ENCODE assay signal across 9 cellular contexts in the genomic region with DNA sequence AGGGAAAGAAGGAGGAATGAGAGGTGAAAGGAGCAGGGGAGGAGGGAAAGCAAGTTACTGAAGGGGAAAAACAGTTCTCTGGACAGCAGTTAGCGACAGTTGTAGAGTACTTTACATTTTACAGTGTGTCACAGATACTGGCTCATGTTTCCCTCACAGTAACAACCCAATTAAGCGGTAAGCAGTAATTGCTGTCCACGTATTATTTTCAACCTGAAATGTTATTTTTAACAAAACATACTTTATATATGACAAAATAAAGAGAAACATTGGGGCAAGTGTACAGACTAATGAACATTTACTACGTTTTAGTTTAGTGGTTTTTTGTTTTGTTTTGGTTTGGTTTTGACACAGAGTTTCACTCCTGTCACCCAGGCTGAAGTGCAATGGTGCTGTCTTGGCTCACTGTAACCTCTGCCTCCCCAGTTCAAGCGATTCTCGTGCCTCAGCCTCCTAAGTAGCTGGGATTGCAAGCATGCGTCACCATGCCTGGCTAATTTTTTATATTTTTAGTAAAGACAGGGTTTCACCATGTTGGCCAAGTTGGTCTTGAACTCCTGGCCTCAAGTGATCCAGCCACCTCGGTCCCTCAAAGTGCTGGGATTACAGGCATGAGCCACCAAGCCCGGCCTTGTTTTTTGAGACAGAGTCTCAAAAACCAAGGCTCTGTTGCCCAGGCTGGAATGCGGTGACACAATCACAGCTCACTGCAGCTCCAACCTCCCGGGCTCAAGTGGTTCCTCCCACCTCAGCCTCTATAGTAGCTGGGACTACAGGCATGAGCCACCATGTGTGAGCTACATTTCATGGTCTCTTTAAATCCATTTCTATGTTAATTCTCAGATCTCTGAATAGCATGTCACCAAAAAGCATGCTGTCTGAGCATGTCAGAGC. TPM values are rescaled to one million over a fixed set of nuclear protein-coding genes. Genes with fewer than 3 reads are reported as not detected.
A peak's percentile ranks its signal among the peaks of the same experiment; 100 is the strongest.
DNase-seq lines count a peak whose midpoint lies in the region; FAIRE-seq and TF ChIP-seq lines count a peak whose summit lies in the region.
"Had no signal": no experiment of that assay in that cellular context is flagged by ENCODE, and none has a peak within 500 bp of the region (broad histone marks: within the 10 kb centered on the region; RNA-seq: fewer than 3 reads in every experiment).

No MANE protein-coding gene starts in this region.

- no peak overlapping the region for H3K27ac ChIP-seq in dorsolateral prefrontal cortex

- FAIRE-seq in RCC 7860 (lab: Jason Lieb, UNC) = no peak
- FAIRE-seq: TTC549 had no signal

- intact Hi-C loops in dorsolateral prefrontal cortex (cut with DNase I) = loop anchor here (5.0 kb wide), 2 partner anchors 225 to 255 kb away; a partner anchor contains a TSS

- no peak for DNase-seq in GM12864 (ENCODE audit: low read depth)
- DNase-seq in HFF-Myc (ENCODE audit: extremely low read depth, low read depth) = no peak
- DNase-seq in RCC 7860 (ENCODE audit: low spot score) = peak; percentile 79
- DNase-seq in fibroblast of pulmonary artery (ENCODE audit: low read depth) = peak; percentile 43
- no peak for DNase-seq in GM03348 (ENCODE audit: low spot score)
- DNase-seq in putamen (ENCODE audit: low spot score) = no peak
- DNase-seq in dorsolateral prefrontal cortex = no peak
- no peak for DNase-seq in globus pallidus (ENCODE audit: low spot score)

- H3K27me3 ChIP-seq in dorsolateral prefrontal cortex = peaks cover 0 to 16% (median 0%) of the 10 kb centered on the region in 45 donors

- H3K4me3 ChIP-seq in GM12864 (ENCODE audit: low read depth, low read length) = peak overlapping the region; percentile 60
- H3K4me3 ChIP-seq in HFF-Myc (replicated peaks; ENCODE audit: low read depth, low read length) = peak overlapping the region; percentile 28; the same call in 1 of the 2 replicates
- H3K4me3 ChIP-seq in fibroblast of pulmonary artery (replicated peaks; ENCODE audit: low read depth, low read length) = peak overlapping the region; percentile 32
- H3K4me3 ChIP-seq in dorsolateral prefrontal cortex = peak overlapping the region in 28 of 59 donors; percentile 2 to 47 (median 26)

- TF ChIP-seq CTCF in GM12864 (IDR thresholded peaks at IDR 0.05; ENCODE audit: low read depth, low read length, missing control alignments) (no peak), HFF-Myc (IDR thresholded peaks at IDR 0.05; ENCODE audit: low read depth, low read length, missing control alignments) (no peak), fibroblast of pulmonary artery (IDR thresholded peaks at IDR 0.05; ENCODE audit: low read length, missing control alignments) (no peak), dorsolateral prefrontal cortex (IDR thresholded peaks at IDR 0.05 in 54 of 56, conservative IDR thresholded peaks at IDR 0.05 in 2 of 56; ENCODE audit: low read depth in 1 of 56, partially characterized antibody in 56 of 56) (no peak)

RNA-seq across cellular contexts. Expression of a gene that starts 22.6 kb away (rescaled TPM):
- total RNA-seq in dorsolateral prefrontal cortex = 10 to 100 TPM in 56 of 120 experiments, 1 to 10 TPM in 64; 3.8 to 30.1 (median 9.7) TPM

RNA-seq across cellular contexts. Expression of a gene that starts 40.6 kb away (rescaled TPM):
- 10 to 100 TPM in 15 of 120 experiments, 1 to 10 TPM in 105; 1.7 to 16.5 (median 6.1) TPM for total RNA-seq in dorsolateral prefrontal cortex

RNA-seq across cellular contexts. Expression of a gene that starts 59.7 kb away (rescaled TPM):
- total RNA-seq in dorsolateral prefrontal cortex = 10 to 100 TPM in 87 of 120 experiments, 1 to 10 TPM in 33; 5.7 to 21.3 (median 11.8) TPM

Comparison
In these comparisons a context has a peak if more than half of its experiments do, and no peak if none do; other contexts are left out.
1. DNase-seq: peak in RCC 7860 (single experiment) and fibroblast of pulmonary artery (single experiment); none in GM12864 (single experiment), HFF-Myc (single experiment), GM03348 (single experiment), putamen (single experiment), dorsolateral prefrontal cortex (0 of 10) and globus pallidus (single experiment).